In genomic region chr2:96138146-96139145, GRCh38 we compare ENCODE assay signal across 9 cellular contexts.
A peak's percentile ranks its signal among the peaks of the same experiment; 100 is the strongest.
DNase-seq lines count a peak whose midpoint lies in the region; ATAC-seq and TF ChIP-seq lines count a peak whose summit lies in the region.
"Had no signal": no experiment of that assay in that cellular context is flagged by ENCODE, and none has a peak within 500 bp of the region (broad histone marks: within the 10 kb centered on the region; RNA-seq: fewer than 3 reads in every experiment).

Gene ASTL, minus strand, starts transcription at chr2:96138502. Its CDS starts 66 bp downstream, at chr2:96138436.

- H3K27ac Mint-ChIP-seq in stimulated activated memory B cell treated with anti-CD40 and anti-IgM and Interleukin-4, amounts not matched to agents 10 μg/mL and 1 μg/mL and 100 μg/mL, for 72 hours, result peak within 1 kb of the TSS; percentile 57

- H3K4me1 Mint-ChIP-seq in stimulated activated memory B cell treated with anti-CD40 and anti-IgM and Interleukin-4, amounts not matched to agents 10 μg/mL and 1 μg/mL and 100 μg/mL, for 72 hours, result peaks cover 45% of the 10 kb centered on the region

- ATAC-seq in stimulated activated memory B cell treated with anti-CD40 and anti-IgM and Interleukin-4, amounts not matched to agents 10 μg/mL and 1 μg/mL and 100 μg/mL, for 72 hours, result peak; percentile 76

- no peaks in the 10 kb centered on the region for H3K9me3 Mint-ChIP-seq in stimulated activated memory B cell treated with anti-CD40 and anti-IgM and Interleukin-4, amounts not matched to agents 10 μg/mL and 1 μg/mL and 100 μg/mL, for 72 hours

- DNase-seq in NCI-H187 (lab: John Stamatoyannopoulos, UW) (peak; percentile 13 to 55), NCI-H187 treated with DMSO at 0.1 percent for 48 hours (lab: John Stamatoyannopoulos, UW) (no peak), HUDEP-2 (lab: John Stamatoyannopoulos, UW; ENCODE audit: unreplicated experiment in 76 of 76) (peak in 44 of 76 experiments; percentile 3 to 54 (median 22)), T follicular helper cell (ENCODE audit: low read depth) (peak; percentile 61), astrocyte of the hippocampus (ENCODE audit: low read depth, low spot score) (peak; percentile 69), iPS-NIHi7 (ENCODE audit: extremely low spot score) (peak; percentile 88), coronary artery (ENCODE audit: low spot score) (no peak)

- no peaks in the 10 kb centered on the region for H3K27me3 Mint-ChIP-seq in stimulated activated memory B cell treated with anti-CD40 and anti-IgM and Interleukin-4, amounts not matched to agents 10 μg/mL and 1 μg/mL and 100 μg/mL, for 72 hours

- no peak within 1 kb of the TSS for H3K27ac ChIP-seq in coronary artery
- H3K27ac ChIP-seq: BLaER1 had no signal

- no peak within 1 kb of the TSS for H3K4me3 ChIP-seq in coronary artery
- H3K4me3 ChIP-seq: BLaER1 had no signal

- TF ChIP-seq CTCF in coronary artery (IDR thresholded peaks at IDR 0.05), result no peak

- peaks cover 14% of the 10 kb centered on the region for H3K36me3 Mint-ChIP-seq in stimulated activated memory B cell treated with anti-CD40 and anti-IgM and Interleukin-4, amounts not matched to agents 10 μg/mL and 1 μg/mL and 100 μg/mL, for 72 hours

- H3K4me3 Mint-ChIP-seq in stimulated activated memory B cell treated with anti-CD40 and anti-IgM and Interleukin-4, amounts not matched to agents 10 μg/mL and 1 μg/mL and 100 μg/mL, for 72 hours, result no peak within 1 kb of the TSS

Comparison
In these comparisons a context has a peak if more than half of its experiments do, and no peak if none do; other contexts are left out.
1. DNase-seq: peak in NCI-H187 (2 of 2), HUDEP-2 (44 of 76), T follicular helper cell (single experiment), astrocyte of the hippocampus (single experiment) and iPS-NIHi7 (single experiment); none in NCI-H187 treated with DMSO at 0.1 percent for 48 hours (single experiment) and coronary artery (single experiment).